1 cellular context compared by ENCODE assay signal in the genomic region with DNA sequence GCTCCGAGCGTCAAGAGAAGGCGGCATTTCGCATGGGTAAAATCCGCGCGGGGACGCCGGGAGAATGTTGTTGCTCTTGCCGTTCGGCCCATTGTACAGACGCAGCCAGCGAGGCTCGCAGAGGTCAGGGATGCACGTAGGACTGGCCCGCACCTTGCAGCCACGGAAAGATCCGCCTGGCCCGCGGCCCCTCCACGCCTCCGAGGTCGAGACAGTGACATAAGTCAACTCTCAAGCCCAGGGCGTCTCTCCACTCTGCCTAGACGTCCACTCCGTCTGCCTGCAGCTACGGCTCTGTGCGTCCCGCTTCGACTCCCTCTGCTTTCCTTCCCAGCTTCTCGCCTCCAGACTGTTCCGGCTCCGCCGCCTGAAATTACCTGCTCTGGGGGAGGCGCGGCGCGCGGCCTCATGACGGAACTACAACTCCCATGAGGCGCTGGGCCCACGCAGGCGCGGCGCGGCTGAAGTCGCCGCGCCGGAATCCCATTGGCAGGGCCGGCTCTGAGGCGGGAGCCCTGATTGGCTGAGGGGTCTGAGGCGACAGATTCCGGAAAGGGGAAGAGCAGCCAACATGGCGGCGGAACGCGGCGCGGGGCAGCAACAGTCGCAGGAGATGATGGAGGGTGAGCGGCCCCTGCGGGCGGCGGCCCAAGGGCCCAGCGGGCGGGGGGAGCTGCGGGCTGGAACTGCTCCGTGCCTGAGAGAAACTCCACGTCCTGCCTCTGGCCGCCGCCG.
TF ChIP-seq lines count a peak whose summit lies in the region.

A gene with protein sequence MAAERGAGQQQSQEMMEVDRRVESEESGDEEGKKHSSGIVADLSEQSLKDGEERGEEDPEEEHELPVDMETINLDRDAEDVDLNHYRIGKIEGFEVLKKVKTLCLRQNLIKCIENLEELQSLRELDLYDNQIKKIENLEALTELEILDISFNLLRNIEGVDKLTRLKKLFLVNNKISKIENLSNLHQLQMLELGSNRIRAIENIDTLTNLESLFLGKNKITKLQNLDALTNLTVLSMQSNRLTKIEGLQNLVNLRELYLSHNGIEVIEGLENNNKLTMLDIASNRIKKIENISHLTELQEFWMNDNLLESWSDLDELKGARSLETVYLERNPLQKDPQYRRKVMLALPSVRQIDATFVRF (plus strand): TSS at position 543 of the 735 bp plus-strand sequence. CDS start 29 bp downstream, at position 572.

TF ChIP-seq in HEK293, 187 proteins besides CTCF, POLR2A, EP300 and RAD21 (continued from another document and continues in another):
- TF ChIP-seq, protein P1, sequence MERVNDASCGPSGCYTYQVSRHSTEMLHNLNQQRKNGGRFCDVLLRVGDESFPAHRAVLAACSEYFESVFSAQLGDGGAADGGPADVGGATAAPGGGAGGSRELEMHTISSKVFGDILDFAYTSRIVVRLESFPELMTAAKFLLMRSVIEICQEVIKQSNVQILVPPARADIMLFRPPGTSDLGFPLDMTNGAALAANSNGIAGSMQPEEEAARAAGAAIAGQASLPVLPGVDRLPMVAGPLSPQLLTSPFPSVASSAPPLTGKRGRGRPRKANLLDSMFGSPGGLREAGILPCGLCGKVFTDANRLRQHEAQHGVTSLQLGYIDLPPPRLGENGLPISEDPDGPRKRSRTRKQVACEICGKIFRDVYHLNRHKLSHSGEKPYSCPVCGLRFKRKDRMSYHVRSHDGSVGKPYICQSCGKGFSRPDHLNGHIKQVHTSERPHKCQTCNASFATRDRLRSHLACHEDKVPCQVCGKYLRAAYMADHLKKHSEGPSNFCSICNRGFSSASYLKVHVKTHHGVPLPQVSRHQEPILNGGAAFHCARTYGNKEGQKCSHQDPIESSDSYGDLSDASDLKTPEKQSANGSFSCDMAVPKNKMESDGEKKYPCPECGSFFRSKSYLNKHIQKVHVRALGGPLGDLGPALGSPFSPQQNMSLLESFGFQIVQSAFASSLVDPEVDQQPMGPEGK (tag by site-specific recombination; IDR thresholded peaks at IDR 0.05), result no peak; the same call in none of the 2 replicates
- TF ChIP-seq ZBTB17 (tag by site-specific recombination; IDR thresholded peaks at IDR 0.05) (peak; percentile 93), WT1 (tag by site-specific recombination; IDR thresholded peaks at IDR 0.05) (peak; percentile 33; the same call in 1 of the 2 replicates), ZNF837 (tag by site-specific recombination; IDR thresholded peaks at IDR 0.05) (no peak), ZNF366 (tag by site-specific recombination; conservative IDR thresholded peaks at IDR 0.05) (peak; percentile 66), ZNF830 (tag by site-specific recombination; IDR thresholded peaks at IDR 0.05; ENCODE audit: low read depth) (no peak), ZNF548 (tag by site-specific recombination; IDR thresholded peaks at IDR 0.05) (peak; percentile 49; the same call in 1 of the 2 replicates), SCRT1 (tag by site-specific recombination; IDR thresholded peaks at IDR 0.05; ENCODE audit: borderline replicate concordance) (no peak), ZNF433 (tag by site-specific recombination; IDR thresholded peaks at IDR 0.05; ENCODE audit: low read depth) (no peak), ZNF354C (tag by site-specific recombination; IDR thresholded peaks at IDR 0.05; ENCODE audit: borderline replicate concordance, low read depth) (no peak), ZNF514 (tag by site-specific recombination; IDR thresholded peaks at IDR 0.05) (no peak), SCRT2 (tag by site-specific recombination; IDR thresholded peaks at IDR 0.05) (peak; percentile 76), ZNF549 (tag by site-specific recombination; IDR thresholded peaks at IDR 0.05) (no peak), ZNF843 (tag by site-specific recombination; IDR thresholded peaks at IDR 0.05) (peak; percentile 50; the same call in 1 of the 2 replicates), SP7 (tag by site-specific recombination; IDR thresholded peaks at IDR 0.05) (peak; percentile 72), ZNF266 (tag by site-specific recombination; IDR thresholded peaks at IDR 0.05; ENCODE audit: low read depth) (no peak), GLIS1 (tag by site-specific recombination; IDR thresholded peaks at IDR 0.05) (0 out of 2 replicates have a peak, but pooled peaks have one; percentile 16), ZNF37A (tag by site-specific recombination; IDR thresholded peaks at IDR 0.05) (0 out of 2 replicates have a peak, but pooled peaks have one; percentile 7), TRIM28 (IDR thresholded peaks at IDR 0.05; ENCODE audit: borderline replicate concordance, low read length) (no peak; the same call in 1 of the 2 replicates), ZNF529 (tag by site-specific recombination; IDR thresholded peaks at IDR 0.05; ENCODE audit: insufficient replicate concordance) (no peak), GLI4 (tag by site-specific recombination; IDR thresholded peaks at IDR 0.05) (0 out of 2 replicates have a peak, but pooled peaks have one; percentile 50), ZXDB (tag by site-specific recombination; IDR thresholded peaks at IDR 0.05) (no peak; the same call in none of the 2 replicates), KLF16 (tag by site-specific recombination; IDR thresholded peaks at IDR 0.05) (peak; percentile 32), ZNF600 (tag by site-specific recombination; IDR thresholded peaks at IDR 0.05) (peak; percentile 97), ZNF335 (tag by site-specific recombination; conservative IDR thresholded peaks at IDR 0.05) (peak; percentile 96), KLF7 (tag by site-specific recombination; IDR thresholded peaks at IDR 0.05; ENCODE audit: borderline replicate concordance) (0 out of 2 replicates have a peak, but pooled peaks have one; percentile 44), GFI1B (tag by site-specific recombination; IDR thresholded peaks at IDR 0.05) (no peak), ZNF112 (tag by site-specific recombination; IDR thresholded peaks at IDR 0.05) (no peak), ZNF157 (tag by site-specific recombination; IDR thresholded peaks at IDR 0.05) (no peak), ZNF596 (tag by site-specific recombination; IDR thresholded peaks at IDR 0.05) (no peak), ZNF785 (tag by site-specific recombination; IDR thresholded peaks at IDR 0.05) (peak; percentile 77; the same call in 1 of the 2 replicates), ZNF24 (tag by site-specific recombination; IDR thresholded peaks at IDR 0.05) (peak; percentile 87), ZNF221 (tag by site-specific recombination; IDR thresholded peaks at IDR 0.05; ENCODE audit: borderline replicate concordance) (no peak), MZF1 (tag by site-specific recombination; IDR thresholded peaks at IDR 0.05; ENCODE audit: borderline replicate concordance) (peak; percentile 61; the same call in 1 of the 2 replicates), ZBTB8A (tag by site-specific recombination; IDR thresholded peaks at IDR 0.05) (no peak; the same call in none of the 2 replicates), ZNF121 (tag by site-specific recombination; IDR thresholded peaks at IDR 0.05) (peak; percentile 74), OVOL3 (tag by site-specific recombination; IDR thresholded peaks at IDR 0.05) (no peak), ZBTB7A (tag by site-specific recombination; IDR thresholded peaks at IDR 0.05; ENCODE audit: low read depth) (peak; percentile 85; the same call in 1 of the 2 replicates), ZBTB21 (tag by site-specific recombination; IDR thresholded peaks at IDR 0.05) (no peak; the same call in 1 of the 2 replicates), ZNF133 (tag by site-specific recombination; IDR thresholded peaks at IDR 0.05) (0 out of 2 replicates have a peak, but pooled peaks have one; percentile 7), ZNF561 (tag by site-specific recombination; IDR thresholded peaks at IDR 0.05; ENCODE audit: borderline replicate concordance) (no peak)
- TF ChIP-seq, protein P2, sequence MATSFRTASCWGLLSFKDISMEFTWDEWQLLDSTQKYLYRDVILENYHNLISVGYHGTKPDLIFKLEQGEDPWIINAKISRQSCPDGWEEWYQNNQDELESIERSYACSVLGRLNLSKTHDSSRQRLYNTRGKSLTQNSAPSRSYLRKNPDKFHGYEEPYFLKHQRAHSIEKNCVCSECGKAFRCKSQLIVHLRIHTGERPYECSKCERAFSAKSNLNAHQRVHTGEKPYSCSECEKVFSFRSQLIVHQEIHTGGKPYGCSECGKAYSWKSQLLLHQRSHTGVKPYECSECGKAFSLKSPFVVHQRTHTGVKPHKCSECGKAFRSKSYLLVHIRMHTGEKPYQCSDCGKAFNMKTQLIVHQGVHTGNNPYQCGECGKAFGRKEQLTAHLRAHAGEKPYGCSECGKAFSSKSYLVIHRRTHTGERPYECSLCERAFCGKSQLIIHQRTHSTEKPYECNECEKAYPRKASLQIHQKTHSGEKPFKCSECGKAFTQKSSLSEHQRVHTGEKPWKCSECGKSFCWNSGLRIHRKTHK (tag by site-specific recombination; IDR thresholded peaks at IDR 0.05), result no peak
- TF ChIP-seq, protein P3, sequence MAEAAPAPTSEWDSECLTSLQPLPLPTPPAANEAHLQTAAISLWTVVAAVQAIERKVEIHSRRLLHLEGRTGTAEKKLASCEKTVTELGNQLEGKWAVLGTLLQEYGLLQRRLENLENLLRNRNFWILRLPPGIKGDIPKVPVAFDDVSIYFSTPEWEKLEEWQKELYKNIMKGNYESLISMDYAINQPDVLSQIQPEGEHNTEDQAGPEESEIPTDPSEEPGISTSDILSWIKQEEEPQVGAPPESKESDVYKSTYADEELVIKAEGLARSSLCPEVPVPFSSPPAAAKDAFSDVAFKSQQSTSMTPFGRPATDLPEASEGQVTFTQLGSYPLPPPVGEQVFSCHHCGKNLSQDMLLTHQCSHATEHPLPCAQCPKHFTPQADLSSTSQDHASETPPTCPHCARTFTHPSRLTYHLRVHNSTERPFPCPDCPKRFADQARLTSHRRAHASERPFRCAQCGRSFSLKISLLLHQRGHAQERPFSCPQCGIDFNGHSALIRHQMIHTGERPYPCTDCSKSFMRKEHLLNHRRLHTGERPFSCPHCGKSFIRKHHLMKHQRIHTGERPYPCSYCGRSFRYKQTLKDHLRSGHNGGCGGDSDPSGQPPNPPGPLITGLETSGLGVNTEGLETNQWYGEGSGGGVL (tag by site-specific recombination; IDR thresholded peaks at IDR 0.05), result no peak
- TF ChIP-seq, protein P4, sequence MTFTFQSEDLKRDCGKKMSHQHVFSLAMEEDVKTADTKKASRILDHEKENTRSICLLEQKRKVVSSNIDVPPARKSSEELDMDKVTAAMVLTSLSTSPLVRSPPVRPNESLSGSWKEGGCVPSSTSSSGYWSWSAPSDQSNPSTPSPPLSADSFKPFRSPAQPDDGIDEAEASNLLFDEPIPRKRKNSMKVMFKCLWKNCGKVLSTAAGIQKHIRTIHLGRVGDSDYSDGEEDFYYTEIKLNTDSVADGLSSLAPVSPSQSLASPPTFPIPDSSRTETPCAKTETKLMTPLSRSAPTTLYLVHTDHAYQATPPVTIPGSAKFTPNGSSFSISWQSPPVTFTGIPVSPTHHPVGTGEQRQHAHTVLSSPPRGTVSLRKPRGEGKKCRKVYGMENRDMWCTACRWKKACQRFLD (tag by site-specific recombination; IDR thresholded peaks at IDR 0.05), result no peak
- TF ChIP-seq, protein P5, sequence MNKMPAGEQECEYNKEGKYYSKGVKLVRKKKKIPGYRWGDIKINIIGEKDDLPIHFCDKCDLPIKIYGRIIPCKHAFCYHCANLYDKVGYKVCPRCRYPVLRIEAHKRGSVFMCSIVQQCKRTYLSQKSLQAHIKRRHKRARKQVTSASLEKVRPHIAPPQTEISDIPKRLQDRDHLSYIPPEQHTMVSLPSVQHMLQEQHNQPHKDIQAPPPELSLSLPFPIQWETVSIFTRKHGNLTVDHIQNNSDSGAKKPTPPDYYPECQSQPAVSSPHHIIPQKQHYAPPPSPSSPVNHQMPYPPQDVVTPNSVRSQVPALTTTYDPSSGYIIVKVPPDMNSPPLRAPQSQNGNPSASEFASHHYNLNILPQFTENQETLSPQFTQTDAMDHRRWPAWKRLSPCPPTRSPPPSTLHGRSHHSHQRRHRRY (tag by site-specific recombination; IDR thresholded peaks at IDR 0.05), result 0 out of 2 replicates have a peak, but pooled peaks have one; percentile 34
- TF ChIP-seq, protein P6, sequence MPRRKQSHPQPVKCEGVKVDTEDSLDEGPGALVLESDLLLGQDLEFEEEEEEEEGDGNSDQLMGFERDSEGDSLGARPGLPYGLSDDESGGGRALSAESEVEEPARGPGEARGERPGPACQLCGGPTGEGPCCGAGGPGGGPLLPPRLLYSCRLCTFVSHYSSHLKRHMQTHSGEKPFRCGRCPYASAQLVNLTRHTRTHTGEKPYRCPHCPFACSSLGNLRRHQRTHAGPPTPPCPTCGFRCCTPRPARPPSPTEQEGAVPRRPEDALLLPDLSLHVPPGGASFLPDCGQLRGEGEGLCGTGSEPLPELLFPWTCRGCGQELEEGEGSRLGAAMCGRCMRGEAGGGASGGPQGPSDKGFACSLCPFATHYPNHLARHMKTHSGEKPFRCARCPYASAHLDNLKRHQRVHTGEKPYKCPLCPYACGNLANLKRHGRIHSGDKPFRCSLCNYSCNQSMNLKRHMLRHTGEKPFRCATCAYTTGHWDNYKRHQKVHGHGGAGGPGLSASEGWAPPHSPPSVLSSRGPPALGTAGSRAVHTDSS (tag by site-specific recombination; IDR thresholded peaks at IDR 0.05), result no peak
- TF ChIP-seq, protein P7, sequence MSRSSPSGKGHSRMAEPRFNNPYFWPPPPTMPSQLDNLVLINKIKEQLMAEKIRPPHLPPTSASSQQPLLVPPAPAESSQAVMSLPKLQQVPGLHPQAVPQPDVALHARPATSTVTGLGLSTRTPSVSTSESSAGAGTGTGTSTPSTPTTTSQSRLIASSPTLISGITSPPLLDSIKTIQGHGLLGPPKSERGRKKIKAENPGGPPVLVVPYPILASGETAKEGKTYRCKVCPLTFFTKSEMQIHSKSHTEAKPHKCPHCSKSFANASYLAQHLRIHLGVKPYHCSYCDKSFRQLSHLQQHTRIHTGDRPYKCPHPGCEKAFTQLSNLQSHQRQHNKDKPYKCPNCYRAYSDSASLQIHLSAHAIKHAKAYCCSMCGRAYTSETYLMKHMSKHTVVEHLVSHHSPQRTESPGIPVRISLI (tag by site-specific recombination; IDR thresholded peaks at IDR 0.05), result no peak
- TF ChIP-seq, protein P8, sequence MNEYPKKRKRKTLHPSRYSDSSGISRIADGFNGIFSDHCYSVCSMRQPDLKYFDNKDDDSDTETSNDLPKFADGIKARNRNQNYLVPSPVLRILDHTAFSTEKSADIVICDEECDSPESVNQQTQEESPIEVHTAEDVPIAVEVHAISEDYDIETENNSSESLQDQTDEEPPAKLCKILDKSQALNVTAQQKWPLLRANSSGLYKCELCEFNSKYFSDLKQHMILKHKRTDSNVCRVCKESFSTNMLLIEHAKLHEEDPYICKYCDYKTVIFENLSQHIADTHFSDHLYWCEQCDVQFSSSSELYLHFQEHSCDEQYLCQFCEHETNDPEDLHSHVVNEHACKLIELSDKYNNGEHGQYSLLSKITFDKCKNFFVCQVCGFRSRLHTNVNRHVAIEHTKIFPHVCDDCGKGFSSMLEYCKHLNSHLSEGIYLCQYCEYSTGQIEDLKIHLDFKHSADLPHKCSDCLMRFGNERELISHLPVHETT (tag by site-specific recombination; IDR thresholded peaks at IDR 0.05), result peak; percentile 81
